In the genomic region with DNA sequence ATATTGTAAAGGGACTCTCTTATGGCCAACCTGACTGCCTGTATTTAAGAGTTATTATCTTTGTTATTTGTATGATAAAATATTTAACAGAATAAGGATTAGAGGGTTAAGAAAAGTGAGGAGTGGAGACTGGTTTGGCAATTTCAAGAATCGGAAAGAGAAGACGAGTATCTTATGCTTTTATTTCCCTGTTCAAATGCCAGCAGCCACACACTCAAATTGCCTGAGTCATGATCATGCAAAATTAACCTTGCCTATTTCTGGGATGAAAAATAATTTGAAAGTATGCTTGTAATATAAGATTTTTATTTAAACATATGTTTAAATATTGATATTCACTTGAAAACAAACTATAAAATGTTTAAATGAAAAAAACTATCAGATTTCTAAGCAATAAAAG, we compare ENCODE assay signal across 20 cellular contexts.
DNase-seq lines count a peak whose midpoint lies in the region; ATAC-seq, FAIRE-seq and TF ChIP-seq lines count a peak whose summit lies in the region.
"Had no signal": no experiment of that assay in that cellular context is flagged by ENCODE, and none has a peak within 500 bp of the region (broad histone marks: within the 10 kb centered on the region; RNA-seq: fewer than 3 reads in every experiment).

No MANE protein-coding gene starts in this region.

- H2BK5ac ChIP-seq in IMR-90 (ENCODE audit: low read depth, low read length, poor library complexity, severe bottlenecking) = no peak overlapping the region

- H3K9me3 ChIP-seq in IMR-90 (ENCODE audit: control insufficient read depth, insufficient read depth, low read length) = no peaks in the 10 kb centered on the region
- no peaks in the 10 kb centered on the region for H3K9me3 ChIP-seq in endodermal cell (ENCODE audit: control insufficient read depth, low read length)
- H3K9me3 ChIP-seq in gastrocnemius medialis = no peaks in the 10 kb centered on the region

- H3K27me3 ChIP-seq in IMR-90 (ENCODE audit: control insufficient read depth, insufficient read depth, low read length) = no peaks in the 10 kb centered on the region
- H3K27me3 ChIP-seq in endodermal cell (ENCODE audit: control insufficient read depth, insufficient read depth, low read length, poor library complexity, severe bottlenecking) = no peaks in the 10 kb centered on the region
- H3K27me3 ChIP-seq in gastrocnemius medialis = no peaks in the 10 kb centered on the region

- H3K27ac ChIP-seq in IMR-90 (ENCODE audit: insufficient read depth, low read length) (no peak overlapping the region), endodermal cell (ENCODE audit: low read depth, low read length) (no peak overlapping the region), gastrocnemius medialis (no peak overlapping the region)

- POLR2A ChIA-PET in IMR-90 (lab: Charles Lee; ENCODE audit: unreplicated experiment) = no interaction called here

- H3K27me3 Mint-ChIP-seq in endodermal cell (ENCODE audit: insufficient read depth) = no peaks in the 10 kb centered on the region

- no peak overlapping the region for H4K8ac ChIP-seq in IMR-90 (ENCODE audit: low read depth in 2 of 2, low read length in 2 of 2)

- H3K9me1 ChIP-seq in IMR-90 (ENCODE audit: insufficient read depth, low read length) = 0 out of 2 replicates have a peak, but pooled peaks cover 2% of the 10 kb centered on the region

- H2BK120ac ChIP-seq in IMR-90 (ENCODE audit: low read depth, low read length) = no peak overlapping the region

- no peak overlapping the region for H3K56ac ChIP-seq in IMR-90 (ENCODE audit: extremely low read depth, insufficient read depth, low read length)

- no peak for ATAC-seq in IMR-90 (ENCODE audit: low read depth)
- no peak for ATAC-seq in gastrocnemius medialis
- ATAC-seq: CD8-positive, alpha-beta T cell; Right ventricle myocardium inferior had no signal

- no peaks in the 10 kb centered on the region for H3K79me1 ChIP-seq in IMR-90 (ENCODE audit: low read depth in 1 of 2, low read length in 2 of 2)

- no peak overlapping the region for H2BK20ac ChIP-seq in IMR-90 (ENCODE audit: low read depth, low read length)

- no peak overlapping the region for H4K91ac ChIP-seq in IMR-90 (ENCODE audit: insufficient read depth, low read depth, low read length)

- no peak overlapping the region for H3K4me3 Mint-ChIP-seq in endodermal cell
- H3K4me3 Mint-ChIP-seq: CD8-positive, alpha-beta T cell; H9 had no signal

- no peak overlapping the region for H3K23ac ChIP-seq in IMR-90 (ENCODE audit: low read depth, low read length)

- TF ChIP-seq POLR2A in IMR-90 (IDR thresholded peaks at IDR 0.05; ENCODE audit: low read depth, low read length) (no peak), gastrocnemius medialis (IDR thresholded peaks at IDR 0.05) (no peak)

- H3K4me2 ChIP-seq in IMR-90 (ENCODE audit: low read depth, low read length) = no peak overlapping the region

- no peak overlapping the region for H3K18ac ChIP-seq in IMR-90 (ENCODE audit: low read depth, low read length)

- DNase-seq in AG08395 (ENCODE audit: low spot score) = peak; percentile 9
- peak; percentile 4 for DNase-seq in IMR-90
- DNase-seq in astrocyte of the cerebellum (ENCODE audit: low read depth) = peak; percentile 2
- peak; percentile 38 for DNase-seq in fibroblast of the aortic adventitia (ENCODE audit: low read depth)
- no peak for DNase-seq in frontal cortex (ENCODE audit: low spot score in 2 of 2)
- DNase-seq in endodermal cell = no peak
- no peak for DNase-seq in gastrocnemius medialis
- no peak for DNase-seq in DMS79 treated with DMSO at 0.1 percent for 48 hours (lab: John Stamatoyannopoulos, UW)
- DNase-seq: 8988T; Calu3; CD8-positive, alpha-beta T cell; DMS53; H9; NCI-H1092; NCI-H1436 treated with DMSO at 0.1 percent for 48 hours; NCI-H446 treated with DMSO at 0.1 percent for 48 hours; NCI-H748 treated with DMSO at 0.1 percent for 48 hours; NK-92 treated with Interleukin-12 subunit alpha and Interleukin-12 subunit beta, amount 100 ng/mL, for 24 hours had no signal

- H3K4me3 ChIP-seq in IMR-90 (ENCODE audit: insufficient read depth, low read depth, low read length) (no peak overlapping the region), astrocyte of the cerebellum (ENCODE audit: low read depth, low read length) (no peak overlapping the region), fibroblast of the aortic adventitia (ENCODE audit: low read depth, low read length) (no peak overlapping the region), endodermal cell (ENCODE audit: low read length) (no peak overlapping the region), gastrocnemius medialis (no peak overlapping the region)

- no peak overlapping the region for H2BK15ac ChIP-seq in IMR-90 (ENCODE audit: low read depth, low read length)

- in situ Hi-C loops in IMR-90 (cut with MboI; ENCODE audit: low sequenced_read_pairs) = no loop called here
- in situ Hi-C loops in astrocyte of the cerebellum (cut with HindIII; ENCODE audit: low sequenced_read_pairs) = no loop called here
- in situ Hi-C loops in gastrocnemius medialis (cut with MboI; ENCODE audit: low sequenced_read_pairs in 4 of 4) = no loop called here

- H3K14ac ChIP-seq in IMR-90 (replicated peaks; ENCODE audit: low read depth, low read length) = no peak overlapping the region

- H2AK9ac ChIP-seq in IMR-90 (replicated peaks; ENCODE audit: low read depth, low read length, poor library complexity) = no peak overlapping the region

- no peak overlapping the region for H3K9ac ChIP-seq in IMR-90 (ENCODE audit: low read depth, low read length)
- H3K9ac ChIP-seq in endodermal cell (ENCODE audit: extremely low read depth, low read length, poor library complexity, severe bottlenecking) = no peak overlapping the region

- TF ChIP-seq RAD21 in IMR-90 (IDR thresholded peaks at IDR 0.05; ENCODE audit: low read length) = no peak

- H3K36me3 Mint-ChIP-seq in endodermal cell (ENCODE audit: low read depth) = no peaks in the 10 kb centered on the region

- CTCF ChIA-PET in IMR-90 (lab: Yijun Ruan, JAX) = no interaction called here

- peaks cover 2% of the 10 kb centered on the region for H3K9me3 Mint-ChIP-seq in endodermal cell

- no peak overlapping the region for H2AFZ ChIP-seq in IMR-90 (replicated peaks; ENCODE audit: low read length, poor library complexity)

- H3K36me3 ChIP-seq in IMR-90 (ENCODE audit: control insufficient read depth, insufficient read depth, low read length) = no peaks in the 10 kb centered on the region
- no peaks in the 10 kb centered on the region for H3K36me3 ChIP-seq in endodermal cell (ENCODE audit: control insufficient read depth, insufficient read depth, low read length)
- H3K36me3 ChIP-seq in gastrocnemius medialis = no peaks in the 10 kb centered on the region

- BruUV-seq in IMR-90 (replicated peaks; lab: Mats Ljungman, UMichigan) = no TSS peak

- no peak overlapping the region for H2AK5ac ChIP-seq in IMR-90 (ENCODE audit: low read depth, low read length)

- peaks cover 19% of the 10 kb centered on the region for H3K4me1 Mint-ChIP-seq in endodermal cell

- no peak for FAIRE-seq in frontal cortex (lab: Jason Lieb, UNC)
- FAIRE-seq: RCC 7860 had no signal

- intact Hi-C loops in IMR-90 (cut with micrococcal nuclease) = loop anchor here (10.0 kb wide), 1 partner anchor 316 kb away; no protein-coding TSS in a partner anchor
- intact Hi-C loops in gastrocnemius medialis (cut with DNase I; ENCODE audit: low total_unique reads) = no loop called here

- H3K27ac Mint-ChIP-seq in endodermal cell = no peak overlapping the region
- H3K27ac Mint-ChIP-seq: CD8-positive, alpha-beta T cell had no signal

- no peak overlapping the region for H3K4ac ChIP-seq in IMR-90 (ENCODE audit: low read depth, low read length)

- TF ChIP-seq CTCF in IMR-90 (conservative IDR thresholded peaks at IDR 0.05; ENCODE audit: low read depth, low read length) (no peak), astrocyte of the cerebellum (IDR thresholded peaks at IDR 0.05; ENCODE audit: low read depth, low read length, missing control alignments) (no peak), fibroblast of the aortic adventitia (IDR thresholded peaks at IDR 0.05; ENCODE audit: insufficient read depth, low read length) (no peak), endodermal cell (conservative IDR thresholded peaks at IDR 0.05) (no peak), gastrocnemius medialis (IDR thresholded peaks at IDR 0.05 in 4 of 5, conservative IDR thresholded peaks at IDR 0.05 in 1 of 5) (no peak)

- peaks cover 2% of the 10 kb centered on the region; the same call in 1 of the 2 replicates for H3K4me1 ChIP-seq in IMR-90 (ENCODE audit: control insufficient read depth, insufficient read depth, low read length)
- H3K4me1 ChIP-seq in endodermal cell (ENCODE audit: control insufficient read depth, insufficient read depth, low read length) = peaks cover 6% of the 10 kb centered on the region
- no peaks in the 10 kb centered on the region for H3K4me1 ChIP-seq in gastrocnemius medialis

- H4K5ac ChIP-seq in IMR-90 (ENCODE audit: low read depth, low read length) = no peak overlapping the region

- 100% methylated on average over 1 of the region's 2 CpGs; no CpG with 5 or more reads in 1 of the 2 experiments for WGBS in IMR-90 (ENCODE audit: extremely low coverage in 2 of 2, insufficient read length in 1 of 2), 2 experiments
- 85 to 100% methylated on average over 1 to 2 of the region's 2 CpGs for WGBS in endodermal cell (ENCODE audit: insufficient coverage in 1 of 2, insufficient read length in 1 of 2), 2 experiments

- no peaks in the 10 kb centered on the region for H4K20me1 ChIP-seq in IMR-90 (ENCODE audit: insufficient read depth, low read length)

- dilution Hi-C loops in IMR-90 (cut with HindIII; ENCODE audit: low sequenced_read_pairs, unreplicated experiment) = no loop called here

TF ChIP-seq in IMR-90, 13 proteins besides CTCF, POLR2A, EP300 and RAD21 (continues in another document):
- no peak for TF ChIP-seq FOS (IDR thresholded peaks at IDR 0.05; ENCODE audit: low read depth, low read length)
- no peak for TF ChIP-seq NFE2L2 (IDR thresholded peaks at IDR 0.05; ENCODE audit: low read depth, low read length)
- TF ChIP-seq, protein P1, sequence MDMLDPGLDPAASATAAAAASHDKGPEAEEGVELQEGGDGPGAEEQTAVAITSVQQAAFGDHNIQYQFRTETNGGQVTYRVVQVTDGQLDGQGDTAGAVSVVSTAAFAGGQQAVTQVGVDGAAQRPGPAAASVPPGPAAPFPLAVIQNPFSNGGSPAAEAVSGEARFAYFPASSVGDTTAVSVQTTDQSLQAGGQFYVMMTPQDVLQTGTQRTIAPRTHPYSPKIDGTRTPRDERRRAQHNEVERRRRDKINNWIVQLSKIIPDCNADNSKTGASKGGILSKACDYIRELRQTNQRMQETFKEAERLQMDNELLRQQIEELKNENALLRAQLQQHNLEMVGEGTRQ (IDR thresholded peaks at IDR 0.05; ENCODE audit: low read depth, low read length) = no peak
- TF ChIP-seq SMC3 (IDR thresholded peaks at IDR 0.05; ENCODE audit: low read depth, low read length) = no peak

Comparison
In these comparisons a context has a peak if more than half of its experiments do, and no peak if none do; other contexts are left out.
1. DNase-seq: peak in AG08395 (single experiment), IMR-90 (single experiment), astrocyte of the cerebellum (single experiment) and fibroblast of the aortic adventitia (single experiment); none in frontal cortex (0 of 2), endodermal cell (single experiment), gastrocnemius medialis (0 of 2) and DMS79 treated with DMSO at 0.1 percent for 48 hours (single experiment).